ENCODE assay signal across 9 cellular contexts in the genomic region with DNA sequence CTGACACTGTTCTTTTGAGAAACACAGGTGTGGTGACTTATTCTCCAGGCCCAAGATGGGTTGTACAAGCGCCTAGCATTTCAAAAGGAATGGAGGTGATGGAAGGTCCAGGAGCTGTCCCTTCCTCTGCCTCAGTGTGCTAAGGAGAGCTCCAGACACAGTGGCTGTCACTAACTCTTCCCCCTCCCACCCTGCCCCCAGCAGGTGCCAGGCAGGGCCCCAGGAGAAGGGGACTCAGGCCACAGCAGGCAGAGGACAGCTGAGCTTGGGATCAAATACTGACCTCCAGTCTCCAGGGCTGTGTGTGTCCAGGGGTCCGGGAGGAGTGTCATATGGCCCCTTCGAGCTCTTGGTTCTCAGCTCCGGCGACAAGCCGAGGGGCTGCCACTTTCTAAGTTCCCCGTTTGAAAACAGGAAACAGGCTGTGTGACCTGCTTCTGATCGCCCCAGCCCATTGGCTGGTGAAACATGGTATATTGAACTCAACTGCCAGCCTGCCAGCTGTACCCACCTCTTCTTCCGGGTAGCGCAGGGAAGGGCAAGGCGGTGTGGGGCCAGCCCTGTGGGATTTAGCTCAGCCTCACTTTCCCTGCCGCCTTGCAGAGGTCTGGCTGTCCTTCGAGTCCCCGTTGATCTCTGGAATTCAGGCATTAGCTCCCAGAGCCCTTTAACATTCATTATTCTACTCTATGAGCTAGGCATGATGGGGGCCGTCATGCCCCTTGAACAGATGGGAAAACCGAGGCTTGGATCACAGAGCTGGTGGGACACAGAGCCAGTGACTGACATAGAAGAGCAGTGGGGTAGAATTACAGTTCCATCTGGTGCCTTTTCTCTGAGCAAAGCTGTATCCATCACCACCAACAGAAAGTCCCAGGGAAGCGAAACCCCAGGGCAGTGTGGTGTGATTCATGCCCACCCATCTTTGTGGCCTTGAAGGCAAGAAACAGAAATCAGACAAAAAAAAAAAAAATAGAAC. TPM values are rescaled to one million over a fixed set of nuclear protein-coding genes. Genes with fewer than 3 reads are reported as not detected.
DNase-seq lines count a peak whose midpoint lies in the region; ATAC-seq and TF ChIP-seq lines count a peak whose summit lies in the region.
"Had no signal": no experiment of that assay in that cellular context is flagged by ENCODE, and none has a peak within 500 bp of the region (broad histone marks: within the 10 kb centered on the region; RNA-seq: fewer than 3 reads in every experiment).

A gene with protein sequence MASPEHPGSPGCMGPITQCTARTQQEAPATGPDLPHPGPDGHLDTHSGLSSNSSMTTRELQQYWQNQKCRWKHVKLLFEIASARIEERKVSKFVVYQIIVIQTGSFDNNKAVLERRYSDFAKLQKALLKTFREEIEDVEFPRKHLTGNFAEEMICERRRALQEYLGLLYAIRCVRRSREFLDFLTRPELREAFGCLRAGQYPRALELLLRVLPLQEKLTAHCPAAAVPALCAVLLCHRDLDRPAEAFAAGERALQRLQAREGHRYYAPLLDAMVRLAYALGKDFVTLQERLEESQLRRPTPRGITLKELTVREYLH (minus strand): TSS at position 406 of the 979 bp plus-strand sequence. CDS start 3,786 bp downstream, outside the sequence.

- H3K9me3 Mint-ChIP-seq in CD14-positive monocyte = peaks cover 0 to 2% (median 0%) of the 10 kb centered on the region in 7 donors
- H3K9me3 Mint-ChIP-seq: nephron had no signal

- peak within 1 kb of the TSS; percentile 12 to 28 for H3K4me3 ChIP-seq in tibial artery

- TF ChIP-seq CTCF in CD14-positive monocyte (IDR thresholded peaks at IDR 0.05) = no peak
- TF ChIP-seq CTCF in tibial artery (IDR thresholded peaks at IDR 0.05) = no peak

- H3K4me1 Mint-ChIP-seq in CD14-positive monocyte = peaks cover 80% of the 10 kb centered on the region
- H3K4me1 Mint-ChIP-seq: nephron had no signal

- no peaks in the 10 kb centered on the region for H3K9me3 ChIP-seq in tibial artery

- ATAC-seq in GM19467 (IDR thresholded peaks at IDR 0.05; ENCODE audit: unreplicated experiment) (peak; percentile 51), left colon (peak; percentile 40)

- DNase-seq in CD14-positive monocyte (ENCODE audit: low spot score) = peak; percentile 69
- peak; percentile 56 for DNase-seq in KG1 (lab: John Stamatoyannopoulos, UW)
- peak; percentile 33 to 52 for DNase-seq in activated CD8-positive, alpha-beta memory T cell treated with anti-CD3 and anti-CD28 coated beads for 4 hours (ENCODE audit: low read depth in 2 of 2)
- peak in 1 of 2 donors; percentile 52 for DNase-seq in left colon
- DNase-seq in tibial artery = peak; percentile 54 to 67
- no peak for DNase-seq in epidermal melanocyte (ENCODE audit: insufficient read length, low spot score)
- no peak for DNase-seq in NCI-H2196 (lab: John Stamatoyannopoulos, UW; ENCODE audit: unreplicated experiment)

- H3K4me3 Mint-ChIP-seq in CD14-positive monocyte = peak within 1 kb of the TSS; percentile 80 to 95
- H3K4me3 Mint-ChIP-seq: nephron had no signal

- intact Hi-C loops in CD14-positive monocyte (cut with micrococcal nuclease) = loop anchor here in 1 of 2 donors (5.0 to 10.0 kb wide), 2 partner anchors 61 to 526 kb away; a partner anchor contains a TSS
- intact Hi-C loops in left colon (cut with DNase I, micrococcal nuclease) = no loop called here
- intact Hi-C loops in tibial artery (cut with DNase I; ENCODE audit: low total_unique reads) = no loop called here

- H3K27ac ChIP-seq in tibial artery = no peak within 1 kb of the TSS

- peaks cover 39 to 42% of the 10 kb centered on the region in 2 donors for H3K36me3 Mint-ChIP-seq in CD14-positive monocyte

- H3K27me3 Mint-ChIP-seq in CD14-positive monocyte (ENCODE audit: low read depth in 3 of 3) = peaks cover 0 to 6% (median 2%) of the 10 kb centered on the region in 3 donors

- H3K27ac Mint-ChIP-seq in CD14-positive monocyte = peak within 1 kb of the TSS; percentile 96 to 100 (median 98)
- H3K27ac Mint-ChIP-seq: nephron had no signal

- no peaks in the 10 kb centered on the region for H3K27me3 ChIP-seq in tibial artery

- no peaks in the 10 kb centered on the region for H3K36me3 ChIP-seq in tibial artery

- H3K4me1 ChIP-seq in tibial artery = no peaks in the 10 kb centered on the region

RNA-seq across cellular contexts. Expression of the gene that starts here (rescaled TPM):
- polyA plus RNA-seq in CD14-positive monocyte = 10 to 100 TPM; 51.0 to 83.2 TPM
- total RNA-seq in left colon = 1 to 10 TPM in 1 of 2 donors, under 1 TPM in 1; 0.52 to 2.6 TPM

Comparison
In these comparisons a context has a peak if more than half of its experiments do, and no peak if none do; other contexts are left out.
1. DNase-seq: peak in CD14-positive monocyte (single experiment), KG1 (single experiment), activated CD8-positive, alpha-beta memory T cell treated with anti-CD3 and anti-CD28 coated beads for 4 hours (2 of 2) and tibial artery (2 of 2); none in epidermal melanocyte (single experiment) and NCI-H2196 (single experiment).